ENCODE assay signal across 3 cellular contexts in genomic region chr11:63874511-63874910, GRCh38.
TF ChIP-seq lines count a peak whose summit lies in the region.

No MANE protein-coding gene starts in this region.

TF ChIP-seq in K562, 482 proteins besides CTCF, POLR2A, EP300 and RAD21 (continues in another document):
- TF ChIP-seq USF1 (CRISPR knock-in tag; IDR thresholded peaks at IDR 0.05) (peak; percentile 51), ARHGAP35 (IDR thresholded peaks at IDR 0.05; ENCODE audit: partially characterized antibody) (no peak), MECOM (CRISPR knock-in tag; IDR thresholded peaks at IDR 0.05) (no peak), ZNF253 (CRISPR knock-in tag; conservative IDR thresholded peaks at IDR 0.05) (no peak), ZNF408 (CRISPR knock-in tag; IDR thresholded peaks at IDR 0.05; ENCODE audit: low read depth) (no peak), SMARCA5 (IDR thresholded peaks at IDR 0.05) (no peak), ZFP36 (IDR thresholded peaks at IDR 0.05; ENCODE audit: low read depth, low read length, partially characterized antibody) (no peak), RBFOX2 (IDR thresholded peaks at IDR 0.05; ENCODE audit: low read depth, low read length) (no peak), RBM39 (optimal IDR thresholded peaks at IDR 0.05; ENCODE audit: low read depth, low read length) (no peak), ELK1 (CRISPR knock-in tag; IDR thresholded peaks at IDR 0.05) (no peak), PCBP2 (IDR thresholded peaks at IDR 0.05; ENCODE audit: low read depth, low read length, poor library complexity, severe bottlenecking) (no peak), ATF3 (IDR thresholded peaks at IDR 0.05) (no peak), ATF3 (CRISPR knock-in tag; conservative IDR thresholded peaks at IDR 0.05) (no peak), ARNT (IDR thresholded peaks at IDR 0.05) (no peak)

TF ChIP-seq in GM12891, 5 proteins besides CTCF, POLR2A, EP300 and RAD21:
- TF ChIP-seq POLR2AphosphoS5 (IDR thresholded peaks at IDR 0.05; ENCODE audit: low read depth, low read length): no peak
- TF ChIP-seq POU2F2 (IDR thresholded peaks at IDR 0.05; ENCODE audit: low read depth, low read length): no peak
- TF ChIP-seq PAX5 (IDR thresholded peaks at IDR 0.05; ENCODE audit: insufficient read depth, low read length, severe bottlenecking): no peak
- no peak for TF ChIP-seq TAF1 (IDR thresholded peaks at IDR 0.05; ENCODE audit: low read depth, low read length)
- TF ChIP-seq SPI1 (IDR thresholded peaks at IDR 0.05; ENCODE audit: low read depth, low read length): no peak

TF ChIP-seq in HepG2, 621 proteins besides CTCF, POLR2A, EP300 and RAD21:
- TF ChIP-seq ZNF260 (CRISPR knock-in tag; IDR thresholded peaks at IDR 0.05; ENCODE audit: borderline replicate concordance, low read depth): no peak
- no peak for TF ChIP-seq ZEB1 (IDR thresholded peaks at IDR 0.05; ENCODE audit: insufficient replicate concordance, low read depth)
- TF ChIP-seq KDM4B (CRISPR knock-in tag; IDR thresholded peaks at IDR 0.05): no peak
- TF ChIP-seq JUN (CRISPR knock-in tag; IDR thresholded peaks at IDR 0.05): no peak
TF ChIP-seq in HepG2: peak in this region for 0.
